ENCODE assay signal across 9 cellular contexts in the genomic region with DNA sequence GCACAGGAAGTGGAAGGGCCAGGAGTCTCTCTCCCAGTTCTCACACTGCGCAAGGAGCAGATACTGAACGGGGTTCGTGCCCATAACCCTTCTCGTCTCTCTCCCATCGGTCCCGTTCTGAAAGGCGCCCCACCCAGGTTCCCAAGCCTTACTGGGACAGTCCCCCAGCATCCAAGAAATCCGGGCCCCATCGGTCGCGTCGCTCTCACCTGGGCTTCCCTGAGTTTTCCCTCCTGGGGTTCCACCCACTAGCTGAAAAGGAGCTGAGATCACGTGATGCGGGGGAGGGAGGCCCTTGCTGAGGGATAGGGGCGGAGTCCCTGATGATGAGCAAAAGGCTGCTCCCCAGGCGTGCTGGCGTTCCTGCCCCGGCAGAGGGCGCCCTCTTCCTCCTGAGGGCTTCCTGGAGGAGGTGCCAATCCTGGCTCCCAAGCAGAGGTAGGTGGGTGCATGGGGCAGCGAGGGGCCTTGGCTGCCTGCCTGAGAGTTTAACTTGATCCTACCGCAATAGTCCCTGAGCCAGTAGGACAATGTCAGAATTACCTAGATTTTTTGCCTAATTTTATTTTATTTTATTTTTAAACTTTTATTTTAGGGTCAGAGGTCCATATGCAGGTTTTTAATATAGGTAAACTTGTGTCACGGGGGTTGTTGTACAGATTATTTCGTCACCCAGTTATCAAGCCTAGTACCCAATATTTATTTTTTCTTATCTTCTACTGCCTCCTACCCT. TPM values are rescaled to one million over a fixed set of nuclear protein-coding genes. Genes with fewer than 3 reads are reported as not detected.
A peak's percentile ranks its signal among the peaks of the same experiment; 100 is the strongest.
DNase-seq lines count a peak whose midpoint lies in the region; ATAC-seq lines count a peak whose summit lies in the region.
"Had no signal": no experiment of that assay in that cellular context is flagged by ENCODE, and none has a peak within 500 bp of the region (broad histone marks: within the 10 kb centered on the region; RNA-seq: fewer than 3 reads in every experiment).

A gene (minus strand): TSS at position 271 of the 733 bp plus-strand sequence. CDS start 689 bp downstream, outside the sequence.

- no peak for ATAC-seq in HG03439 (IDR thresholded peaks at IDR 0.05; ENCODE audit: unreplicated experiment)

- H3K27me3 ChIP-seq in CD8-positive, alpha-beta memory T cell (ENCODE audit: insufficient read depth, low read length, poor library complexity, severe bottlenecking) = no peaks in the 10 kb centered on the region

- H3K4me3 Mint-ChIP-seq in CD8-positive, alpha-beta memory T cell = peak within 1 kb of the TSS in 2 of 7 donors; percentile 23 to 71

- H3K36me3 ChIP-seq in CD8-positive, alpha-beta memory T cell (ENCODE audit: insufficient read depth, low read length) = no peaks in the 10 kb centered on the region

- intact Hi-C loops in posterior vena cava (cut with DNase I) = loop anchor here in 1 of 2 donors (2.0 kb wide), 1 partner anchor 73 kb away; no protein-coding TSS in a partner anchor

- H3K9me3 ChIP-seq in CD8-positive, alpha-beta memory T cell (ENCODE audit: low read length) = no peaks in the 10 kb centered on the region

- peak; percentile 70 to 86 (median 78) for DNase-seq in CD8-positive, alpha-beta memory T cell
- DNase-seq in HUDEP-2 (lab: John Stamatoyannopoulos, UW; ENCODE audit: unreplicated experiment in 76 of 76) = peak in 74 of 76 experiments; percentile 31 to 92 (median 82)
- DNase-seq in SIG-M5 treated with dmso at 0.1 percent for 504 hours (lab: John Stamatoyannopoulos, UW; ENCODE audit: unreplicated experiment) = peak; percentile 77
- DNase-seq in activated gamma-delta T cell (lab: John Stamatoyannopoulos, UW) = peak; percentile 43
- no peak for DNase-seq in glomerular endothelial cell (ENCODE audit: extremely low read depth, low read depth, low spot score)
- peak; percentile 92 for DNase-seq in posterior vena cava (ENCODE audit: low spot score)
- peak; percentile 68 for DNase-seq in ureter (ENCODE audit: low spot score)

- POLR2A ChIA-PET in CD8-positive, alpha-beta memory T cell (lab: Charles Lee) = no interaction called here

- H3K27me3 Mint-ChIP-seq in CD8-positive, alpha-beta memory T cell = no peaks in the 10 kb centered on the region

- H3K36me3 Mint-ChIP-seq in CD8-positive, alpha-beta memory T cell = no peaks in the 10 kb centered on the region

- H3K27ac ChIP-seq in CD8-positive, alpha-beta memory T cell (ENCODE audit: low read depth, low read length) = no peak within 1 kb of the TSS

- H3K9me3 Mint-ChIP-seq in CD8-positive, alpha-beta memory T cell = no peaks in the 10 kb centered on the region

- peaks cover 6% of the 10 kb centered on the region for H3K4me1 ChIP-seq in CD8-positive, alpha-beta memory T cell (ENCODE audit: insufficient read depth, low read length)

- peak within 1 kb of the TSS in 4 of 8 donors; percentile 29 to 87 (median 56) for H3K27ac Mint-ChIP-seq in CD8-positive, alpha-beta memory T cell

- CTCF ChIA-PET in CD8-positive, alpha-beta memory T cell (lab: Charles Lee) = interaction anchor here (0.6 to 6.9 kb wide), 12 partner anchors 11 to 171 kb away, joined by 3 to 61 read pairs (median 4); no protein-coding TSS in a partner anchor

- peaks cover 6 to 17% (median 11%) of the 10 kb centered on the region in 3 donors for H3K4me1 Mint-ChIP-seq in CD8-positive, alpha-beta memory T cell

- no peak within 1 kb of the TSS for H3K4me3 ChIP-seq in CD8-positive, alpha-beta memory T cell (ENCODE audit: low read length)

RNA-seq across cellular contexts. Expression of the gene that starts here (rescaled TPM):
- total RNA-seq in CD8-positive, alpha-beta memory T cell = under 1 TPM in 1 of 2 experiments, not detected in 1; 0.18 TPM
- not detected for polyA plus RNA-seq in CD8-positive, alpha-beta memory T cell
- total RNA-seq in glomerular endothelial cell = 48.2 and 70.0 TPM in 2 replicates
- 10 to 100 TPM; 13.5 to 23.0 TPM for total RNA-seq in posterior vena cava
- 39.8 TPM for total RNA-seq in ureter
- total RNA-seq: T-helper 1 cell treated with Interleukin-12 subunit alpha and Interleukin-12 subunit beta and Interleukin-4 antibody, amounts not matched to agents 30 ng/mL and 1 ng/mL, for 36 hours had no signal

Comparison
In these comparisons a context has a peak if more than half of its experiments do, and no peak if none do; other contexts are left out.
1. RNA of the gene that starts here (total RNA-seq): 48.2 to 70.0 TPM in glomerular endothelial cell, 39.8 TPM in ureter (single experiment) and 13.5 to 23.0 TPM in posterior vena cava; 0.18 TPM in CD8-positive, alpha-beta memory T cell; every median in the first group is over 10 times any median in the second.
2. Peak in DNase-seq in CD8-positive, alpha-beta memory T cell; RNA of the gene not detected or under 1 TPM.